ENCODE assay signal across 8 cellular contexts in the genomic region with DNA sequence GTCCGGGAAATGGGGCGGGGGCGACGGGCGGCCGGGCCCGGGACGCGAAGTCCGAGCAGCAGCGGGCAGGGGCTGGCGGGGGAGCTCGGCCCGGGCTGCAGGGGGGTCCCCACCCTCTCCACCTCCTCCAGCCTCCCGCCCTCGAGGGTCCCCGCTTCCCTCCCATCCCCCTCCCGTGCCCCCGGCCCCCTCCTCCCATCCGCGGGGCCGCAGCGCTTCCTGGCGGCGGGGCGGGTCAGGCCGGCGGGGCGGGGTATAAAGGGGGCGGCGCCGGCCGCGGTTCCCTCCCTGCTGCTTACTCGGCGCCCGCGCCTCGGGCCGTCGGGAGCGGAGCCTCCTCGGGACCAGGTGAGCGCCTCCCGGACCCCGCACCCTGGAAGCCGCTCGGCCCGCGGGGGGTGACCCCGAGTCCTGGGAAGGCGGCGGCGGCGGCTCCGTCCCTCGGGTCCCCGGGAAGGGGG. TPM values are rescaled to one million over a fixed set of nuclear protein-coding genes. Genes with fewer than 3 reads are reported as not detected.
DNase-seq lines count a peak whose midpoint lies in the region; ATAC-seq and TF ChIP-seq lines count a peak whose summit lies in the region.

TSS of gene COL6A2 (plus strand) at position 287 of the 461 bp plus-strand sequence.

- H4K12ac ChIP-seq in trophoblast cell (ENCODE audit: low read depth, low read length) = peak within 1 kb of the TSS; percentile 12

- H3K4me1 ChIP-seq in Peyer's patch (peaks cover 0 to 23% (median 2%) of the 10 kb centered on the region in 4 donors), trophoblast cell (ENCODE audit: control insufficient read depth in 1 of 2, insufficient read depth in 2 of 2, low read length in 2 of 2) (peaks cover 2 to 6% of the 10 kb centered on the region in 2 experiments), urinary bladder (ENCODE audit: insufficient read depth) (no peaks in the 10 kb centered on the region)

- no peak within 1 kb of the TSS for H2AK5ac ChIP-seq in trophoblast cell (ENCODE audit: low read length)

- CTCF ChIA-PET in activated naive CD4-positive, alpha-beta T cell treated with anti-CD3 and anti-CD28 coated beads for 36 hours (lab: Charles Lee) = interaction anchor here (1.0 to 1.4 kb wide), 2 partner anchors 124 to 128 kb away, joined by 4 read pairs; no protein-coding TSS in a partner anchor

- no peak within 1 kb of the TSS for H2BK120ac ChIP-seq in trophoblast cell (ENCODE audit: insufficient read depth, low read length, poor library complexity)

- no peak within 1 kb of the TSS for H2BK12ac ChIP-seq in trophoblast cell (ENCODE audit: low read length)

- DNase-seq in ELR (ENCODE audit: low read depth) (peak; percentile 74), Peyer's patch (peak; percentile 34 to 62 (median 61)), Right ventricle myocardium inferior (ENCODE audit: missing footprints) (peak; percentile 85), trophoblast cell (peak; percentile 8 to 10), NCI-H1436 (lab: John Stamatoyannopoulos, UW) (no peak)
- DNase-seq in activated naive CD4-positive, alpha-beta T cell treated with anti-CD3 and anti-CD28 coated beads for 36 hours = peak; percentile 63

- H3K27ac Mint-ChIP-seq in activated naive CD4-positive, alpha-beta T cell treated with anti-CD3 and anti-CD28 coated beads for 36 hours = no peak within 1 kb of the TSS

- no peak within 1 kb of the TSS for H2BK5ac ChIP-seq in trophoblast cell (ENCODE audit: low read depth, low read length, poor library complexity)

- H3K4me2 ChIP-seq in trophoblast cell (ENCODE audit: low read length) = peak within 1 kb of the TSS; percentile 74

- peak in 1 of 2 donors; percentile 27 for TF ChIP-seq POLR2A in Peyer's patch (IDR thresholded peaks at IDR 0.05)

- WGBS in trophoblast cell (ENCODE audit: extremely low coverage, insufficient coverage, insufficient read length) = no CpG with 5 or more reads among the region's 58 CpGs
- under 1% methylated on average over 56 of the region's 58 CpGs for WGBS in urinary bladder

- H3K4me3 ChIP-seq in Peyer's patch (peak within 1 kb of the TSS; percentile 53 to 76 (median 66)), trophoblast cell (ENCODE audit: low read depth, low read length) (peak within 1 kb of the TSS; percentile 73), urinary bladder (ENCODE audit: low read depth, low read length) (peak within 1 kb of the TSS; percentile 79)

- peak within 1 kb of the TSS; percentile 54 for H4K91ac ChIP-seq in trophoblast cell (ENCODE audit: low read depth, low read length)

- H3K4ac ChIP-seq in trophoblast cell (ENCODE audit: low read depth, low read length) = no peak within 1 kb of the TSS

- H2AFZ ChIP-seq in trophoblast cell (ENCODE audit: insufficient read depth, low read length, poor library complexity) = peak within 1 kb of the TSS; percentile 61

- peak within 1 kb of the TSS; percentile 73 for H4K8ac ChIP-seq in trophoblast cell (ENCODE audit: low read depth, low read length)

- intact Hi-C loops in activated naive CD4-positive, alpha-beta T cell treated with anti-CD3 and anti-CD28 coated beads for 36 hours (cut with micrococcal nuclease) = loop anchor here (1.0 kb wide), 2 partner anchors 46 to 125 kb away; no protein-coding TSS in a partner anchor
- intact Hi-C loops in Right ventricle myocardium inferior (cut with DNase I) = loop anchor here (2.0 to 10.0 kb wide), 2 partner anchors 53 to 123 kb away; no protein-coding TSS in a partner anchor

- H3K79me1 ChIP-seq in trophoblast cell (ENCODE audit: low read length) = peaks cover 2% of the 10 kb centered on the region

- H3K27me3 ChIP-seq in Peyer's patch (peaks cover 0 to 17% of the 10 kb centered on the region in 2 donors), trophoblast cell (ENCODE audit: insufficient read depth, low read length) (peaks cover 4% of the 10 kb centered on the region)

- no peaks in the 10 kb centered on the region for H3K4me1 Mint-ChIP-seq in activated naive CD4-positive, alpha-beta T cell treated with anti-CD3 and anti-CD28 coated beads for 36 hours (ENCODE audit: low read depth)

- no peak within 1 kb of the TSS for H3K23ac ChIP-seq in trophoblast cell (ENCODE audit: low read length)

- H3K9me3 ChIP-seq in Peyer's patch (peaks cover 0 to 5% (median 0%) of the 10 kb centered on the region in 4 donors), trophoblast cell (ENCODE audit: insufficient read depth, low read depth, low read length) (peaks cover 3% of the 10 kb centered on the region)

- peak within 1 kb of the TSS; percentile 57 for H3K14ac ChIP-seq in trophoblast cell (ENCODE audit: low read length)

- peaks cover 6% of the 10 kb centered on the region for H3K9me3 Mint-ChIP-seq in activated naive CD4-positive, alpha-beta T cell treated with anti-CD3 and anti-CD28 coated beads for 36 hours

- TF ChIP-seq CTCF in Peyer's patch (IDR thresholded peaks at IDR 0.05) = peak in 1 of 6 experiments; percentile 17

- H3K27me3 Mint-ChIP-seq in activated naive CD4-positive, alpha-beta T cell treated with anti-CD3 and anti-CD28 coated beads for 36 hours (ENCODE audit: low read depth) = peaks cover 20% of the 10 kb centered on the region

- H3K4me3 Mint-ChIP-seq in activated naive CD4-positive, alpha-beta T cell treated with anti-CD3 and anti-CD28 coated beads for 36 hours = peak within 1 kb of the TSS; percentile 58

- no peaks in the 10 kb centered on the region for H3K36me3 Mint-ChIP-seq in activated naive CD4-positive, alpha-beta T cell treated with anti-CD3 and anti-CD28 coated beads for 36 hours (ENCODE audit: low read depth)

- H3K9ac ChIP-seq in trophoblast cell (ENCODE audit: low read length) = peak within 1 kb of the TSS; percentile 12

- ATAC-seq in Right ventricle myocardium inferior (peak; percentile 86), HG02588 (IDR thresholded peaks at IDR 0.05; ENCODE audit: unreplicated experiment) (no peak)

- H3K79me2 ChIP-seq in trophoblast cell (ENCODE audit: control insufficient read depth, insufficient read depth, low read length, poor library complexity) = peaks cover 3% of the 10 kb centered on the region

- H3K27ac ChIP-seq in Peyer's patch (peak within 1 kb of the TSS; percentile 79 to 98 (median 87)), trophoblast cell (ENCODE audit: low read depth, low read length) (no peak within 1 kb of the TSS), urinary bladder (ENCODE audit: low read depth) (peak within 1 kb of the TSS; percentile 86)

- H3K18ac ChIP-seq in trophoblast cell (ENCODE audit: low read length) = peak within 1 kb of the TSS; percentile 59

- no peaks in the 10 kb centered on the region for H3K36me3 ChIP-seq in Peyer's patch
- no peaks in the 10 kb centered on the region for H3K36me3 ChIP-seq in trophoblast cell (ENCODE audit: control insufficient read depth in 1 of 2, insufficient read depth in 2 of 2, low read length in 2 of 2)
- no peaks in the 10 kb centered on the region for H3K36me3 ChIP-seq in urinary bladder (ENCODE audit: insufficient read depth)

RNA-seq across cellular contexts. Expression of gene COL6A2, which starts in this region (rescaled TPM):
- total RNA-seq in Peyer's patch (1,000 to 10,000 TPM in 1 of 4 donors, 100 to 1,000 TPM in 2, 10 to 100 TPM in 1; 59.9 to 1,087 (median 166) TPM), Right ventricle myocardium inferior (254 TPM), urinary bladder (1,109 TPM)
- 1 to 10 TPM; 6.7 to 8.4 TPM for total RNA-seq in activated naive CD4-positive, alpha-beta T cell treated with anti-CD3 and anti-CD28 coated beads for 36 hours
- polyA plus RNA-seq in trophoblast cell (2013) = 53.6 and 55.1 TPM in 2 replicates
- polyA plus RNA-seq in urinary bladder = 1,471 TPM

Comparison
In these comparisons a context has a peak if more than half of its experiments do, and no peak if none do; other contexts are left out.
1. RNA of gene COL6A2 (total RNA-seq): 1,109 TPM in urinary bladder (single experiment), 254 TPM in Right ventricle myocardium inferior (single experiment) and 59.9 to 1,087 TPM in Peyer's patch; 6.7 to 8.4 TPM in activated naive CD4-positive, alpha-beta T cell treated with anti-CD3 and anti-CD28 coated beads for 36 hours; every median in the first group is over 4 times any median in the second.
2. Peak in every context shown above with its lines, with median percentiles within 50 percentile points of each other: H3K4me3 ChIP-seq.